In genomic region chr16:82583415-82583814, GRCh38 we compare ENCODE assay signal across 16 cellular contexts. TPM values are rescaled to one million over a fixed set of nuclear protein-coding genes. Genes with fewer than 3 reads are reported as not detected.
"Had no signal": no experiment of that assay in that cellular context is flagged by ENCODE, and none has a peak within 500 bp of the region (broad histone marks: within the 10 kb centered on the region; RNA-seq: fewer than 3 reads in every experiment).

No MANE protein-coding gene starts in this region.

- H3K27me3 ChIP-seq: neutrophil, right lobe of liver, suprapubic skin had no signal

- H3K4me1 ChIP-seq: right lobe of liver, suprapubic skin, upper lobe of right lung had no signal

- H3K9me3 ChIP-seq: neutrophil, right lobe of liver, suprapubic skin, upper lobe of right lung had no signal

- DNase-seq: activated CD4-positive, alpha-beta T cell treated with anti-CD3 and anti-CD28 coated beads for 48 hours; activated CD8-positive, alpha-beta memory T cell treated with anti-CD3 and anti-CD28 coated beads, Interleukin-2, amount 50 U/mL, for 48 hours; activated CD8-positive, alpha-beta T cell treated with anti-CD3 and anti-CD28 coated beads, Interleukin-2, amount 10 ng/mL, durations not matched to agents 7 days and 5 days; aorta; central memory CD4-positive, alpha-beta T cell; effector memory CD8-positive, alpha-beta T cell; glutamatergic neuron; left colon; naive thymus-derived CD4-positive, alpha-beta T cell; right lobe of liver; stimulated activated naive CD4-positive, alpha-beta T cell treated with Interleukin-2 at 50 U/mL for 16 hours; upper lobe of right lung had no signal

- H3K4me3 ChIP-seq: lung, right lobe of liver, suprapubic skin, upper lobe of right lung had no signal

- H3K36me3 ChIP-seq: neutrophil, right lobe of liver, suprapubic skin, upper lobe of right lung had no signal

- H3K27ac ChIP-seq: neutrophil, right lobe of liver, suprapubic skin, upper lobe of right lung had no signal

- ATAC-seq: activated CD8-positive, alpha-beta T cell treated with anti-CD3 and anti-CD28 coated beads, Interleukin-2, amount 10 ng/mL, durations not matched to agents 7 days and 5 days; effector memory CD8-positive, alpha-beta T cell; left colon; naive thymus-derived CD4-positive, alpha-beta T cell; right lobe of liver; upper lobe of right lung; WTC11 had no signal

RNA-seq across cellular contexts. Expression of gene CDH13, which starts 43.4 kb away (rescaled TPM):
- total RNA-seq: activated CD8-positive, alpha-beta T cell treated with anti-CD3 and anti-CD28 coated beads, Interleukin-2, amount 10 ng/mL, durations not matched to agents 7 days and 5 days; naive thymus-derived CD4-positive, alpha-beta T cell had no signal
